11 cellular contexts compared by ENCODE assay signal in genomic region chr16:67017451-67017750, GRCh38. TPM values are rescaled to one million over a fixed set of nuclear protein-coding genes. Genes with fewer than 3 reads are reported as not detected.
"Had no signal": no experiment of that assay in that cellular context is flagged by ENCODE, and none has a peak within 500 bp of the region (broad histone marks: within the 10 kb centered on the region; RNA-seq: fewer than 3 reads in every experiment).

No MANE protein-coding gene starts in this region.

- H3K27me3 Mint-ChIP-seq: activated T-cell treated with anti-CD3 and anti-CD28 coated beads, Interleukin-2, amount 50 U/mL, for 24 hours; central memory CD8-positive, alpha-beta T cell had no signal

- H3K36me3 Mint-ChIP-seq: brain; natural killer cell treated with Interleukin-12 subunit alpha and Interleukin-12 subunit beta and Interleukin-15 and Interleukin-18, amount 100 ng/mL, for 72 hours; stimulated activated memory B cell treated with anti-CD40 and anti-IgM and Interleukin-4, amounts not matched to agents 10 μg/mL and 1 μg/mL and 100 μg/mL, for 72 hours had no signal

- H3K4me1 Mint-ChIP-seq: central memory CD8-positive, alpha-beta T cell had no signal

- H3K9me3 ChIP-seq: tibial artery had no signal

- H3K9me3 Mint-ChIP-seq: activated naive CD8-positive, alpha-beta T cell treated with anti-CD3 and anti-CD28 coated beads, Interleukin-2, amount 10 ng/mL, durations not matched to agents 7 days and 5 days; activated T-cell treated with anti-CD3 and anti-CD28 coated beads, Interleukin-2, amount 50 U/mL, for 24 hours; brain; central memory CD8-positive, alpha-beta T cell; natural killer cell treated with Interleukin-12 subunit alpha and Interleukin-12 subunit beta and Interleukin-15 and Interleukin-18, amount 100 ng/mL, for 72 hours; stimulated activated memory B cell treated with anti-CD40 and anti-IgM and Interleukin-4, amounts not matched to agents 10 μg/mL and 1 μg/mL and 100 μg/mL, for 72 hours had no signal

- H3K27ac Mint-ChIP-seq: activated CD4-positive, alpha-beta T cell treated with anti-CD3 and anti-CD28 coated beads for 36 hours; activated naive CD8-positive, alpha-beta T cell treated with anti-CD3 and anti-CD28 coated beads, Interleukin-2, amount 10 ng/mL, durations not matched to agents 7 days and 5 days; natural killer cell treated with Interleukin-12 subunit alpha and Interleukin-12 subunit beta and Interleukin-15 and Interleukin-18, amount 100 ng/mL, for 72 hours; stimulated activated memory B cell treated with anti-CD40 and anti-IgM and Interleukin-4, amounts not matched to agents 10 μg/mL and 1 μg/mL and 100 μg/mL, for 72 hours had no signal

- H3K4me3 Mint-ChIP-seq: activated CD4-positive, alpha-beta T cell treated with anti-CD3 and anti-CD28 coated beads for 36 hours; activated naive CD8-positive, alpha-beta T cell treated with anti-CD3 and anti-CD28 coated beads, Interleukin-2, amount 10 ng/mL, durations not matched to agents 7 days and 5 days; activated T-cell treated with anti-CD3 and anti-CD28 coated beads, Interleukin-2, amount 50 U/mL, for 24 hours; brain; central memory CD8-positive, alpha-beta T cell; natural killer cell treated with Interleukin-12 subunit alpha and Interleukin-12 subunit beta and Interleukin-15 and Interleukin-18, amount 100 ng/mL, for 72 hours; stimulated activated memory B cell treated with anti-CD40 and anti-IgM and Interleukin-4, amounts not matched to agents 10 μg/mL and 1 μg/mL and 100 μg/mL, for 72 hours had no signal

- DNase-seq: cortex of kidney had no signal

- ATAC-seq: left ventricle myocardium superior had no signal

RNA-seq across cellular contexts. Expression of gene CES3, which starts 56.3 kb away (rescaled TPM):
- total RNA-seq: osteoblast had no signal
